Comparison of ENCODE assay signal across 9 cellular contexts in the genomic region with DNA sequence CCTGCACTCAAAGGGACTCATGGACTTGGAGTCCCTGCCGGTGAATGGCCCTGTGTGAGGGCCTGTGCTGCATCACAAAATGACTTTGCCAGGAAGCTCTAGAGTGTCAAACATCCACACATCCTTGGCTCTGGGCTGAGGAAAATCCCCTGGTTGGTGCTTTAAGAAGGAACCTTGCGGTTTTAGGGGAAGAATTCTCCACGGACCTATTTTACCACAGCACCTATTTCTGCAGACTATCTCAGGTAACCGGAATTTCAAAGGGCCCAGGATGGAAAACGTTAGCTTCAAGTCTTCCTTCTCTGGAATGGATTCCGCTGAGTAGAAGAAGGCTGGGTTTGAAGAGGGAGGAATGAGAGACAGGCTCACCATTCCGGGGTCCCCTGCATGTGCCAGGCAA.
"Had no signal": no experiment of that assay in that cellular context is flagged by ENCODE, and none has a peak within 500 bp of the region (broad histone marks: within the 10 kb centered on the region; RNA-seq: fewer than 3 reads in every experiment).

No MANE protein-coding gene starts in this region.

- FAIRE-seq: HTR-8/SVneo had no signal

- H3K4me2 ChIP-seq: KMS-11 had no signal

- H3K9ac ChIP-seq: GM23248, KMS-11 had no signal

- H3K4me1 ChIP-seq: HAP-1 had no signal

- H3K4me3 ChIP-seq: GM23248, HAP-1 had no signal

- H3K9me3 ChIP-seq: HAP-1 had no signal

- DNase-seq: GM23248, H7, HFFc6, IMR-90, Karpas-422, KBM-7 had no signal

- H2AFZ ChIP-seq: GM23248 had no signal

- H3K36me3 ChIP-seq: HAP-1 had no signal

- H3K27ac ChIP-seq: GM23248, KMS-11 had no signal
